ENCODE assay signal across 8 cellular contexts in genomic region chr4:169008478-169008877, GRCh38. TPM values are rescaled to one million over a fixed set of nuclear protein-coding genes. Genes with fewer than 3 reads are reported as not detected.
A peak's percentile ranks its signal among the peaks of the same experiment; 100 is the strongest.
DNase-seq lines count a peak whose midpoint lies in the region; ATAC-seq, FAIRE-seq and TF ChIP-seq lines count a peak whose summit lies in the region.

No MANE protein-coding gene starts in this region.

- ATAC-seq in K562 (peak; percentile 16), GM18861 (IDR thresholded peaks at IDR 0.05; ENCODE audit: unreplicated experiment) (no peak)

- peaks cover 4 to 23% of the 10 kb centered on the region in 2 experiments; a peak in 4 of 5 replicates for H3K4me1 ChIP-seq in K562 (replicated peaks in 1 of 2; ENCODE audit: control insufficient read depth in 2 of 2, insufficient read depth in 2 of 2, low read length in 2 of 2)
- peaks cover 10 to 20% of the 10 kb centered on the region in 2 donors for H3K4me1 ChIP-seq in mucosa of rectum (ENCODE audit: control insufficient read depth in 2 of 2, insufficient read depth in 2 of 2, low read length in 2 of 2)

- DNase-seq in AG10803 (ENCODE audit: low read depth) (no peak), HFF-Myc (ENCODE audit: extremely low read depth, low read depth) (no peak), K562 (ENCODE audit: extremely low read depth in 1 of 4, low spot score in 3 of 4) (peak in 1 of 4 experiments; percentile 31), D341Med (ENCODE audit: low spot score) (no peak), COR-L47 (lab: John Stamatoyannopoulos, UW) (no peak), NCI-H1694 treated with DMSO at 0.1 percent for 48 hours (lab: John Stamatoyannopoulos, UW) (no peak)

- peak; percentile 54 for FAIRE-seq in K562 (lab: Jason Lieb, UNC)

- H3K36me3 ChIP-seq in K562 (ENCODE audit: control insufficient read depth, insufficient read depth, low read length) = peaks cover 24% of the 10 kb centered on the region
- peaks cover 2 to 4% of the 10 kb centered on the region in 2 donors for H3K36me3 ChIP-seq in mucosa of rectum (ENCODE audit: control insufficient read depth in 2 of 2, insufficient read depth in 2 of 2, low read length in 2 of 2)

- no TSS peak for BruUV-seq in K562 (replicated peaks; lab: Mats Ljungman, UMichigan)

- TF ChIP-seq RAD21 in K562 (CRISPR knock-in tag; conservative IDR thresholded peaks at IDR 0.05 in 1 of 2, IDR thresholded peaks at IDR 0.05 in 1 of 2) = no peak

- H3K27ac ChIP-seq in K562 (ENCODE audit: extremely low read depth, low read depth, low read length) (peak overlapping the region; percentile 95), mucosa of rectum (ENCODE audit: low read depth in 2 of 2, low read length in 2 of 2) (no peak overlapping the region)

- POLR2A ChIA-PET in K562 (lab: Yijun Ruan, JAX) = interaction anchor here (1.0 kb wide), 1 partner anchor 194 kb away, joined by 4 read pairs; no protein-coding TSS in a partner anchor

- no peak for TF ChIP-seq EP300 in K562 (IDR thresholded peaks at IDR 0.05; ENCODE audit: low read length)

- H3K27me3 ChIP-seq in K562 (ENCODE audit: control insufficient read depth in 2 of 2, insufficient read depth in 2 of 2, low read length in 2 of 2) (no peaks in the 10 kb centered on the region), mucosa of rectum (ENCODE audit: control insufficient read depth in 2 of 2, insufficient read depth in 2 of 2, low read length in 2 of 2) (no peaks in the 10 kb centered on the region)

- peak overlapping the region; percentile 87 for H3K4me2 ChIP-seq in K562 (ENCODE audit: insufficient read depth, low read length)

- no peaks in the 10 kb centered on the region for H4K20me1 ChIP-seq in K562 (replicated peaks; ENCODE audit: control insufficient read depth, insufficient read depth, low read length)

- no peaks in the 10 kb centered on the region for H3K9me3 ChIP-seq in K562 (replicated peaks; ENCODE audit: control insufficient read depth, insufficient read depth, low read depth, low read length)
- H3K9me3 ChIP-seq in mucosa of rectum (ENCODE audit: control insufficient read depth in 2 of 2, low read length in 2 of 2) = no peaks in the 10 kb centered on the region

- WGBS in K562 (ENCODE audit: insufficient coverage, low coverage, missing lambda C conversion rate) = 1% methylated on average over 4 of the region's 4 CpGs

- CTCF ChIA-PET in K562 (lab: Yijun Ruan, JAX; ENCODE audit: low intra/inter-chr PET ratio) = no interaction called here

- no peak for TF ChIP-seq POLR2A in K562 (conservative IDR thresholded peaks at IDR 0.05)

- in situ Hi-C loops in K562 (cut with MboI) = loop anchor here (25.0 kb wide), 1 partner anchor 479 kb away; no protein-coding TSS in a partner anchor

- H2AFZ ChIP-seq in K562 (ENCODE audit: low read depth, low read length) = no peak overlapping the region; the same call in 1 of the 2 replicates

- peak overlapping the region; percentile 87 for H3K4me3 ChIP-seq in AG10803 (ENCODE audit: low read length)
- peak overlapping the region; percentile 61 for H3K4me3 ChIP-seq in HFF-Myc (replicated peaks; ENCODE audit: low read depth, low read length)
- H3K4me3 ChIP-seq in K562 = peak overlapping the region; percentile 63
- peak overlapping the region; percentile 88 to 95 for H3K4me3 ChIP-seq in mucosa of rectum (ENCODE audit: low read length in 2 of 2)

- H3K9me1 ChIP-seq in K562 (ENCODE audit: control insufficient read depth, insufficient read depth, low read length) = no peaks in the 10 kb centered on the region

- H3K9ac ChIP-seq in K562 (ENCODE audit: insufficient read depth in 1 of 2, low read depth in 2 of 2, low read length in 2 of 2) (peak overlapping the region; percentile 86 to 93; a peak in 3 of 4 replicates), mucosa of rectum (ENCODE audit: low read depth in 1 of 2, low read length in 2 of 2) (no peak overlapping the region)

- intact Hi-C loops in K562 (cut with micrococcal nuclease) = no loop called here

- H3K79me2 ChIP-seq in K562 (ENCODE audit: control insufficient read depth, insufficient read depth, low read length) = peaks cover 36% of the 10 kb centered on the region

- TF ChIP-seq CTCF in AG10803 (conservative IDR thresholded peaks at IDR 0.05; ENCODE audit: low read length) (no peak), HFF-Myc (IDR thresholded peaks at IDR 0.05; ENCODE audit: low read depth, low read length, missing control alignments) (no peak), K562 (IDR thresholded peaks at IDR 0.05 in 2 of 3, conservative IDR thresholded peaks at IDR 0.05 in 1 of 3; ENCODE audit: insufficient read depth in 2 of 3, low read depth in 1 of 3, low read length in 3 of 3) (no peak)

TF ChIP-seq in K562, 482 proteins besides CTCF, POLR2A, EP300 and RAD21:
- TF ChIP-seq, protein P1, sequence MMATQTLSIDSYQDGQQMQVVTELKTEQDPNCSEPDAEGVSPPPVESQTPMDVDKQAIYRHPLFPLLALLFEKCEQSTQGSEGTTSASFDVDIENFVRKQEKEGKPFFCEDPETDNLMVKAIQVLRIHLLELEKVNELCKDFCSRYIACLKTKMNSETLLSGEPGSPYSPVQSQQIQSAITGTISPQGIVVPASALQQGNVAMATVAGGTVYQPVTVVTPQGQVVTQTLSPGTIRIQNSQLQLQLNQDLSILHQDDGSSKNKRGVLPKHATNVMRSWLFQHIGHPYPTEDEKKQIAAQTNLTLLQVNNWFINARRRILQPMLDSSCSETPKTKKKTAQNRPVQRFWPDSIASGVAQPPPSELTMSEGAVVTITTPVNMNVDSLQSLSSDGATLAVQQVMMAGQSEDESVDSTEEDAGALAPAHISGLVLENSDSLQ (IDR thresholded peaks at IDR 0.05) = 0 out of 2 replicates have a peak, but pooled peaks have one; percentile 4
- TF ChIP-seq ETV1 (tag; conservative IDR thresholded peaks at IDR 0.05; ENCODE audit: low read depth) (no peak), CHD1 (IDR thresholded peaks at IDR 0.05; ENCODE audit: low read length) (peak; percentile 11)

RNA-seq across cellular contexts. Expression of gene CBR4, which starts 1.6 kb away (rescaled TPM):
- total RNA-seq in K562 (2011; cell fraction: chromatin; rRNA removed; ENCODE audit: low replicate concordance) = 12.4 and 37.6 TPM in 2 replicates
- total RNA-seq in K562 (2011; cell fraction: nucleolus; rRNA removed) = 5.5 and 8.0 TPM in 2 replicates
- total RNA-seq in K562 (2011; cell fraction: nucleoplasm; rRNA removed) = 17.8 and 43.5 TPM in 2 replicates
- 11.5 and 13.9 TPM in 2 replicates for total RNA-seq in K562 (2014; rRNA removed)
- total RNA-seq in K562 (2014; rRNA removed; fragmentation: Illumina TruSeq; extraction: Trizol) = 20.3 and 23.3 TPM in 2 replicates
- total RNA-seq in K562 (2015; rRNA removed; fragmentation: Illumina TruSeq; extraction: Trizol) = 16.5 and 18.6 TPM in 2 replicates
- total RNA-seq in K562 (2021) = 24.9 and 26.0 TPM in 2 replicates
- 12.1 and 12.2 TPM in 2 replicates for polyA plus RNA-seq in K562 (2011; rRNA removed)
- polyA plus RNA-seq in K562 (2011; cell fraction: cytosol; rRNA removed) = 1.7 and 6.9 TPM in 2 replicates
- polyA plus RNA-seq in K562 (2011; cell fraction: nucleus; rRNA removed) = 11.9 and 15.2 TPM in 2 replicates
- polyA plus RNA-seq in K562 (2012) = 10.6 and 11.8 TPM in 2 replicates
- 15.4 and 16.6 TPM in 2 replicates for polyA plus RNA-seq in K562 (2014; fragmentation: Illumina TruSeq; extraction: Trizol)
- 10 to 100 TPM; 26.0 to 26.4 TPM for polyA plus RNA-seq in K562 (2014; fragmentation: Nextera tagmentation; extraction: Ambion mirVana)
- polyA plus RNA-seq in K562 (2014; rRNA removed) = 13.8 and 14.2 TPM in 2 replicates
- polyA minus RNA-seq in K562 (2011; rRNA and poly(A)+ RNA removed) = 16.2 and 24.7 TPM in 2 replicates
- 5.5 and 6.2 TPM in 2 replicates for polyA minus RNA-seq in K562 (2011; cell fraction: cytosol; rRNA and poly(A)+ RNA removed)
- polyA minus RNA-seq in K562 (2011; cell fraction: nucleus; rRNA and poly(A)+ RNA removed) = 12.8 and 21.5 TPM in 2 replicates

Comparison
In these comparisons a context has a peak if more than half of its experiments do, and no peak if none do; other contexts are left out.
1. H3K9ac ChIP-seq: peak in K562 (2 of 2); none in mucosa of rectum (0 of 2).
2. Peak in every context shown above with its lines, with median percentiles within 50 percentile points of each other: H3K4me3 ChIP-seq.